18 cellular contexts compared by ENCODE assay signal in the genomic region with DNA sequence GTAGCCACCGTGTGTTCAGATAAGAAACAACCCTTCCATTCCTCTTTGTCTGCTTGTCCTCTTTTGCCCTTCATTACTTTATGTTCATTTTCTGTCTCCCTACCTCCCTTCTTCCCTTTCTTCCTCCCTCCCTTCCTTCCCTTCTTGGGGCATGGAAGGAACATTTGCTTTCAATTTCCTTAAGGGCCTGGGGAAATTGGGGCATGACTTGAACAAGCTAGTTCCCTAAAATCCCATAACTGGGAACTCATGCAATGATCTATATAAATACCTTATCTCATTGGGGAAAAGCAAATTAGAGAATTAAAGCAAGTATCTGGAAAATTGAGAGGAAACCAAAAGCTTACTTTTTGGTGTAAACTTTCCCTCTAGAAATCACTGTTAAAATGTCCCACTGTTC. TPM values are rescaled to one million over a fixed set of nuclear protein-coding genes. Genes with fewer than 3 reads are reported as not detected.
DNase-seq lines count a peak whose midpoint lies in the region; ATAC-seq and TF ChIP-seq lines count a peak whose summit lies in the region.
"Had no signal": no experiment of that assay in that cellular context is flagged by ENCODE, and none has a peak within 500 bp of the region (broad histone marks: within the 10 kb centered on the region; RNA-seq: fewer than 3 reads in every experiment).

No MANE protein-coding gene starts in this region.

- no peak overlapping the region for H2AFZ ChIP-seq in mesenchymal stem cell (ENCODE audit: low read depth, low read length)

- H3K4me1 ChIP-seq in left ventricle myocardium inferior = peaks cover 45% of the 10 kb centered on the region
- H3K4me1 ChIP-seq in mesenchymal stem cell (ENCODE audit: control insufficient read depth, insufficient read depth, low read depth, low read length) = peaks cover 11% of the 10 kb centered on the region

- H3K27ac ChIP-seq in left ventricle myocardium inferior (replicated peaks) (peak overlapping the region; percentile 66), mesenchymal stem cell (ENCODE audit: low read length, poor library complexity, severe bottlenecking) (no peak overlapping the region), skin epidermis (peak overlapping the region in 17 of 21 experiments; percentile 11 to 90 (median 69))
- H3K27ac ChIP-seq: C4-2B had no signal

- H3K79me1 ChIP-seq in mesenchymal stem cell (replicated peaks; ENCODE audit: low read length, poor library complexity, severe bottlenecking) = peaks cover 18% of the 10 kb centered on the region

- H3K14ac ChIP-seq in mesenchymal stem cell (ENCODE audit: low read length in 2 of 2) = no peak overlapping the region

- no peak overlapping the region for H3K4me2 ChIP-seq in mesenchymal stem cell (ENCODE audit: low read length, poor library complexity, severe bottlenecking)

- no peak overlapping the region for H3K18ac ChIP-seq in mesenchymal stem cell (ENCODE audit: low read depth in 1 of 2, low read length in 2 of 2)

- CTCF ChIA-PET in activated CD4-positive, alpha-beta memory T cell treated with anti-CD3 and anti-CD28 coated beads for 36 hours (lab: Charles Lee) = no interaction called here

- no peak for TF ChIP-seq CTCF in left ventricle myocardium inferior (IDR thresholded peaks at IDR 0.05; ENCODE audit: borderline replicate concordance)

- peaks cover 5% of the 10 kb centered on the region for H3K4me1 Mint-ChIP-seq in activated CD4-positive, alpha-beta memory T cell treated with anti-CD3 and anti-CD28 coated beads for 36 hours (ENCODE audit: low read depth)
- H3K4me1 Mint-ChIP-seq in activated T-cell treated with anti-CD3 and anti-CD28 coated beads, Interleukin-2, amount 50 U/mL, for 72 hours (ENCODE audit: low read depth) = peaks cover 18% of the 10 kb centered on the region

- H3K27me3 ChIP-seq in left ventricle myocardium inferior (ENCODE audit: low read depth) = peaks cover 10% of the 10 kb centered on the region
- no peaks in the 10 kb centered on the region for H3K27me3 ChIP-seq in mesenchymal stem cell (ENCODE audit: control insufficient read depth in 1 of 2, insufficient read depth in 1 of 2, low read length in 2 of 2)

- H3K36me3 ChIP-seq in left ventricle myocardium inferior = no peaks in the 10 kb centered on the region
- peaks cover 16 to 26% of the 10 kb centered on the region in 2 experiments for H3K36me3 ChIP-seq in mesenchymal stem cell (ENCODE audit: control insufficient read depth in 1 of 2, insufficient read depth in 2 of 2, low read depth in 1 of 2, low read length in 2 of 2)

- H3K9me3 ChIP-seq in left ventricle myocardium inferior (replicated peaks) = no peaks in the 10 kb centered on the region
- no peaks in the 10 kb centered on the region for H3K9me3 ChIP-seq in mesenchymal stem cell (ENCODE audit: control insufficient read depth, low read length)

- peaks cover 7% of the 10 kb centered on the region for H3K27me3 Mint-ChIP-seq in activated CD4-positive, alpha-beta memory T cell treated with anti-CD3 and anti-CD28 coated beads for 36 hours
- peaks cover 11% of the 10 kb centered on the region for H3K27me3 Mint-ChIP-seq in activated T-cell treated with anti-CD3 and anti-CD28 coated beads, Interleukin-2, amount 50 U/mL, for 72 hours (ENCODE audit: low read depth)

- no peaks in the 10 kb centered on the region for H3K36me3 Mint-ChIP-seq in activated CD4-positive, alpha-beta memory T cell treated with anti-CD3 and anti-CD28 coated beads for 36 hours
- H3K36me3 Mint-ChIP-seq in activated T-cell treated with anti-CD3 and anti-CD28 coated beads, Interleukin-2, amount 50 U/mL, for 72 hours (ENCODE audit: insufficient read depth in 2 of 2) = no peaks in the 10 kb centered on the region
- H3K36me3 Mint-ChIP-seq: naive thymus-derived CD8-positive, alpha-beta T cell had no signal

- no peak overlapping the region for H4K8ac ChIP-seq in mesenchymal stem cell (ENCODE audit: low read length)

- WGBS in mesenchymal stem cell = 7% methylated on average over 1 of the region's 1 CpG

- intact Hi-C loops in left ventricle myocardium inferior (cut with micrococcal nuclease) = no loop called here
- intact Hi-C loops in cardiac septum (cut with DNase I) = loop anchor here (2.0 kb wide), 1 partner anchor 34 kb away; no protein-coding TSS in a partner anchor
- intact Hi-C loops in activated CD4-positive, alpha-beta memory T cell treated with anti-CD3 and anti-CD28 coated beads for 36 hours (cut with micrococcal nuclease) = no loop called here

- H3K9ac ChIP-seq in mesenchymal stem cell (ENCODE audit: low read length) = peak overlapping the region; percentile 80

- H3K9me3 Mint-ChIP-seq in activated CD4-positive, alpha-beta memory T cell treated with anti-CD3 and anti-CD28 coated beads for 36 hours = no peaks in the 10 kb centered on the region
- H3K9me3 Mint-ChIP-seq in activated T-cell treated with anti-CD3 and anti-CD28 coated beads, Interleukin-2, amount 50 U/mL, for 72 hours = no peaks in the 10 kb centered on the region
- H3K9me3 Mint-ChIP-seq: naive thymus-derived CD8-positive, alpha-beta T cell; T-helper 2 cell treated with Interferon-gamma antibody and Interleukin-4, amounts not matched to agents 5 μg/mL and 100 μg/mL, for 36 hours had no signal

- no peak overlapping the region for H2BK15ac ChIP-seq in mesenchymal stem cell (ENCODE audit: low read depth, poor library complexity, severe bottlenecking)

- POLR2A ChIA-PET in activated CD4-positive, alpha-beta memory T cell treated with anti-CD3 and anti-CD28 coated beads for 36 hours (lab: Charles Lee) = no interaction called here

- H2AK5ac ChIP-seq in mesenchymal stem cell (ENCODE audit: low read length, severe bottlenecking) = no peak overlapping the region

- H3K4ac ChIP-seq in mesenchymal stem cell (ENCODE audit: low read depth in 1 of 2, low read length in 2 of 2) = no peak overlapping the region

- peak overlapping the region in 1 of 2 experiments; percentile 23 for H3K23ac ChIP-seq in mesenchymal stem cell (ENCODE audit: low read length in 2 of 2)

- no peak for ATAC-seq in activated T-cell treated with anti-CD3 and anti-CD28 coated beads, Interleukin-2, amount 50 U/mL, for 72 hours (replicated peaks in 1 of 2)
- ATAC-seq: naive thymus-derived CD8-positive, alpha-beta T cell had no signal

- no peak overlapping the region for H4K91ac ChIP-seq in mesenchymal stem cell (ENCODE audit: low read length)

- no peak for DNase-seq in left ventricle myocardium inferior
- DNase-seq in cardiac septum (ENCODE audit: low spot score) = no peak
- no peak for DNase-seq in mesenchymal stem cell
- DNase-seq in activated CD4-positive, alpha-beta memory T cell treated with anti-CD3 and anti-CD28 coated beads for 36 hours = no peak
- no peak for DNase-seq in Ammon's horn (ENCODE audit: low spot score)
- DNase-seq in activated T-cell treated with anti-CD3 and anti-CD28 coated beads, Interleukin-2, amount 50 U/mL, for 72 hours = no peak
- no peak for DNase-seq in activated CD4-positive, alpha-beta T cell treated with anti-CD3 and anti-CD28 coated beads for 1 hour
- DNase-seq: activated effector memory CD4-positive, alpha-beta T cell treated with anti-CD3 and anti-CD28 coated beads, Interleukin-2, amount 50 U/mL, for 16 hours; amygdala; DMS153; naive thymus-derived CD8-positive, alpha-beta T cell; NCI-H1930; NCI-H510A; SHP77 treated with DMSO at 0.1 percent for 48 hours had no signal

- H2BK5ac ChIP-seq in mesenchymal stem cell (ENCODE audit: low read depth, low read length, poor library complexity, severe bottlenecking) = no peak overlapping the region

- no peak overlapping the region for H3K4me3 ChIP-seq in left ventricle myocardium inferior
- peak overlapping the region in 1 of 2 experiments; percentile 12 for H3K4me3 ChIP-seq in mesenchymal stem cell (ENCODE audit: insufficient read depth in 1 of 2, low read depth in 1 of 2, low read length in 2 of 2)
- no peak overlapping the region for H3K4me3 ChIP-seq in skin epidermis
- H3K4me3 ChIP-seq: lung had no signal

- H2BK12ac ChIP-seq in mesenchymal stem cell (ENCODE audit: low read length in 2 of 2) = peak overlapping the region in 1 of 2 experiments; percentile 18

- no peak overlapping the region for H3K4me3 Mint-ChIP-seq in activated CD4-positive, alpha-beta memory T cell treated with anti-CD3 and anti-CD28 coated beads for 36 hours
- H3K4me3 Mint-ChIP-seq in activated T-cell treated with anti-CD3 and anti-CD28 coated beads, Interleukin-2, amount 50 U/mL, for 72 hours = no peak overlapping the region
- H3K4me3 Mint-ChIP-seq: T-helper 2 cell treated with Interferon-gamma antibody and Interleukin-4, amounts not matched to agents 5 μg/mL and 100 μg/mL, for 36 hours had no signal

- H2BK120ac ChIP-seq in mesenchymal stem cell (ENCODE audit: low read depth, low read length) = no peak overlapping the region

- no peak overlapping the region for H3K27ac Mint-ChIP-seq in activated CD4-positive, alpha-beta memory T cell treated with anti-CD3 and anti-CD28 coated beads for 36 hours
- no peak overlapping the region for H3K27ac Mint-ChIP-seq in activated T-cell treated with anti-CD3 and anti-CD28 coated beads, Interleukin-2, amount 50 U/mL, for 72 hours
- H3K27ac Mint-ChIP-seq: naive thymus-derived CD8-positive, alpha-beta T cell; T-helper 2 cell treated with Interferon-gamma antibody and Interleukin-4, amounts not matched to agents 5 μg/mL and 100 μg/mL, for 36 hours had no signal

RNA-seq across cellular contexts. Expression of a gene that starts 35.7 kb away (rescaled TPM):
- total RNA-seq in left ventricle myocardium inferior = 6.7 TPM
- 12.8 TPM for total RNA-seq in cardiac septum
- 40.7 TPM for polyA plus RNA-seq in mesenchymal stem cell (2013, experiment 1 of 2)
- polyA plus RNA-seq in mesenchymal stem cell (2013, experiment 2 of 2) = 41.6 TPM
- not detected for total RNA-seq in activated CD4-positive, alpha-beta memory T cell treated with anti-CD3 and anti-CD28 coated beads for 36 hours
- under 1 TPM; 0.19 to 0.31 TPM for total RNA-seq in activated T-cell treated with anti-CD3 and anti-CD28 coated beads, Interleukin-2, amount 50 U/mL, for 72 hours
- total RNA-seq: naive thymus-derived CD8-positive, alpha-beta T cell had no signal
- polyA plus RNA-seq: naive thymus-derived CD8-positive, alpha-beta T cell had no signal
